ENCODE assay signal across 15 cellular contexts in the genomic region with DNA sequence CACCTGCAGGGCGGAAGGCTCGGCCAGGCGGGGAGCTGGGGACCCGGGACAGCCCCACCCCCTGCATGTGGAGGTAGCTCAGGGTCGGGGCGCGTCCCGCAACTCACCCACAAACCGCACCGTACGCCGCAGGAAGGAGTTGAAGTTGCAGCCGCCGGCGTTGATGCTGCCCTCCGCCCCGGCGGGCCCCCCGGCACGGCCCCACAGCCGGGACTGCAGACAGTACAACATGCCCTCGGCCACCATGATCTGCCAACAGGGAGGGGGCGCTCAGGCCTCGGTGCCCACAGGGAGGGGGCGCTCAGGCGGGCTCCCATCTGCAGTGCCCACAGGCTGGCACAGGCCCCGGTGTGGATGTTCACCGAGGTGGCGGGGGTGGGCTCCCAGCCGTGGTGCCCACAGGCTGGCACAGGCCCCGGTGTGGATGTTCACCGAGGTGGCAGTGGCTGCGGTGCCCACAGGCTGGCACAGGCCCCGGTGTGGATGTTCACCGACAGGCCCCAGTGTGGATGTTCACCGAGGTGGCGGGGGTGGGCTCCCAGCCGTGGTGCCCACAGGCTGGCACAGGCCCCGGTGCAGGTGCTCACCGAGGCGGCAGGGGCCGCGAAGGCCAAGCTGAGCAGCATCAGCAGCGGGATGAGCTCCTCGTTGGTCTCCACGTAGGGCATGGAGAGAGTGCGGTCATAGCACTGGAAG. TPM values are rescaled to one million over a fixed set of nuclear protein-coding genes. Genes with fewer than 3 reads are reported as not detected.
DNase-seq lines count a peak whose midpoint lies in the region; ATAC-seq and TF ChIP-seq lines count a peak whose summit lies in the region.
"Had no signal": no experiment of that assay in that cellular context is flagged by ENCODE, and none has a peak within 500 bp of the region (broad histone marks: within the 10 kb centered on the region; RNA-seq: fewer than 3 reads in every experiment).

No MANE protein-coding gene starts in this region.

- no peak overlapping the region for H3K4me3 ChIP-seq in CD4-positive, CD25-positive, alpha-beta regulatory T cell (ENCODE audit: low read depth, low read length)
- H3K4me3 ChIP-seq in GM23338 = no peak overlapping the region
- H3K4me3 ChIP-seq: esophagus squamous epithelium had no signal

- ATAC-seq in CD4-positive, CD25-positive, alpha-beta regulatory T cell (ENCODE audit: low read depth in 2 of 2) = peak; percentile 8 to 13
- no peak for ATAC-seq in GM23338
- ATAC-seq in naive thymus-derived CD8-positive, alpha-beta T cell = peak; percentile 5 to 17
- ATAC-seq in GM18519 (IDR thresholded peaks at IDR 0.05; ENCODE audit: low FRiP score, unreplicated experiment) = no peak
- ATAC-seq in HG02798 (IDR thresholded peaks at IDR 0.05; ENCODE audit: poor library complexity, unreplicated experiment) = no peak

- no peak for DNase-seq in CD4-positive, CD25-positive, alpha-beta regulatory T cell
- peak; percentile 29 for DNase-seq in GM23338 (ENCODE audit: low spot score)
- DNase-seq in activated naive CD8-positive, alpha-beta T cell treated with anti-CD3 and anti-CD28 coated beads for 36 hours = no peak
- DNase-seq in naive thymus-derived CD8-positive, alpha-beta T cell = no peak
- no peak for DNase-seq in NCI-H1048 (lab: John Stamatoyannopoulos, UW)
- no peak for DNase-seq in osteocyte (ENCODE audit: extremely low spot score, unreplicated experiment)
- DNase-seq: activated CD4-positive, alpha-beta T cell treated with anti-CD3 and anti-CD28 coated beads for 4 hours; DMS 273 treated with DMSO at 0.1 percent for 48 hours; esophagus squamous epithelium; NCI-H774; stimulated activated CD4-positive, alpha-beta T cell treated with anti-CD3 and anti-CD28 coated beads, Interleukin-1b, Interleukin-23, amount 100 ng/mL, for 48 hours had no signal

- H3K4me3 Mint-ChIP-seq in CD4-positive, CD25-positive, alpha-beta regulatory T cell = no peak overlapping the region
- H3K4me3 Mint-ChIP-seq in GM23338 (no peak overlapping the region), osteocyte (ENCODE audit: unreplicated experiment) (no peak overlapping the region)
- peak overlapping the region; percentile 47 for H3K4me3 Mint-ChIP-seq in activated naive CD8-positive, alpha-beta T cell treated with anti-CD3 and anti-CD28 coated beads for 36 hours
- H3K4me3 Mint-ChIP-seq in naive thymus-derived CD8-positive, alpha-beta T cell = no peak overlapping the region
- H3K4me3 Mint-ChIP-seq: T-helper 1 cell treated with Interleukin-12 subunit alpha and Interleukin-12 subunit beta and Interleukin-4 antibody, amounts not matched to agents 30 μg/mL and 1 μg/mL, for 36 hours had no signal

- no peaks in the 10 kb centered on the region for H3K9me3 ChIP-seq in CD4-positive, CD25-positive, alpha-beta regulatory T cell (ENCODE audit: control insufficient read depth in 2 of 2, low read length in 2 of 2)
- H3K9me3 ChIP-seq: esophagus squamous epithelium had no signal

- H3F3A ChIP-seq in GM23338 (replicated peaks; ENCODE audit: low read depth) = peaks cover 21% of the 10 kb centered on the region

- POLR2A ChIA-PET in naive thymus-derived CD8-positive, alpha-beta T cell (lab: Charles Lee) = no interaction called here

- H3K27ac Mint-ChIP-seq in CD4-positive, CD25-positive, alpha-beta regulatory T cell = no peak overlapping the region
- H3K27ac Mint-ChIP-seq in GM23338 (no peak overlapping the region), osteocyte (ENCODE audit: unreplicated experiment) (no peak overlapping the region)
- H3K27ac Mint-ChIP-seq in activated naive CD8-positive, alpha-beta T cell treated with anti-CD3 and anti-CD28 coated beads for 36 hours = no peak overlapping the region
- peak overlapping the region in 1 of 10 donors; percentile 82 for H3K27ac Mint-ChIP-seq in naive thymus-derived CD8-positive, alpha-beta T cell
- H3K27ac Mint-ChIP-seq: T-helper 1 cell treated with Interleukin-12 subunit alpha and Interleukin-12 subunit beta and Interleukin-4 antibody, amounts not matched to agents 30 μg/mL and 1 μg/mL, for 36 hours had no signal

- H3K9me3 Mint-ChIP-seq in CD4-positive, CD25-positive, alpha-beta regulatory T cell = peaks cover 0 to 2% (median 0%) of the 10 kb centered on the region in 7 donors
- H3K9me3 Mint-ChIP-seq in GM23338 = peaks cover 2% of the 10 kb centered on the region; the same call in 2 of the 3 replicates
- peaks cover 5% of the 10 kb centered on the region for H3K9me3 Mint-ChIP-seq in activated naive CD8-positive, alpha-beta T cell treated with anti-CD3 and anti-CD28 coated beads for 36 hours
- peaks cover 0 to 2% (median 0%) of the 10 kb centered on the region in 9 donors for H3K9me3 Mint-ChIP-seq in naive thymus-derived CD8-positive, alpha-beta T cell
- H3K9me3 Mint-ChIP-seq in osteocyte (ENCODE audit: unreplicated experiment) = no peaks in the 10 kb centered on the region

- H2AFZ ChIP-seq in GM23338 = no peak overlapping the region

- H3K36me3 Mint-ChIP-seq in CD4-positive, CD25-positive, alpha-beta regulatory T cell = peaks cover 8% of the 10 kb centered on the region
- H3K36me3 Mint-ChIP-seq in GM23338 (ENCODE audit: low read depth) = peaks cover 44% of the 10 kb centered on the region
- H3K36me3 Mint-ChIP-seq in activated naive CD8-positive, alpha-beta T cell treated with anti-CD3 and anti-CD28 coated beads for 36 hours = peaks cover 36% of the 10 kb centered on the region
- H3K36me3 Mint-ChIP-seq in naive thymus-derived CD8-positive, alpha-beta T cell = peaks cover 0 to 28% (median 9%) of the 10 kb centered on the region in 3 donors
- H3K36me3 Mint-ChIP-seq in osteocyte (ENCODE audit: unreplicated experiment) = peaks cover 15% of the 10 kb centered on the region

- H3K27me3 ChIP-seq in CD4-positive, CD25-positive, alpha-beta regulatory T cell (ENCODE audit: control insufficient read depth, insufficient read depth, low read length) = no peaks in the 10 kb centered on the region
- H3K27me3 ChIP-seq in GM23338 (ENCODE audit: insufficient read depth) = no peaks in the 10 kb centered on the region
- H3K27me3 ChIP-seq: esophagus squamous epithelium had no signal

- peaks cover 14% of the 10 kb centered on the region for H4K20me1 ChIP-seq in GM23338 (replicated peaks; ENCODE audit: insufficient read depth)

- TF ChIP-seq CTCF in GM23338 (conservative IDR thresholded peaks at IDR 0.05; ENCODE audit: low read depth in 2 of 2) (no peak), osteocyte (IDR thresholded peaks at IDR 0.05) (no peak)

- H3K4me1 ChIP-seq in CD4-positive, CD25-positive, alpha-beta regulatory T cell (ENCODE audit: control insufficient read depth, insufficient read depth, low read length, poor library complexity, severe bottlenecking) = no peaks in the 10 kb centered on the region
- H3K4me1 ChIP-seq in GM23338 (ENCODE audit: insufficient read depth) = no peaks in the 10 kb centered on the region; the same call in 1 of the 2 replicates
- H3K4me1 ChIP-seq: esophagus squamous epithelium had no signal

- peaks cover 19% of the 10 kb centered on the region for H3K79me2 ChIP-seq in GM23338 (replicated peaks; ENCODE audit: insufficient read depth)

- peaks cover 1% of the 10 kb centered on the region for H3K27me3 Mint-ChIP-seq in CD4-positive, CD25-positive, alpha-beta regulatory T cell
- H3K27me3 Mint-ChIP-seq in GM23338 (ENCODE audit: insufficient read depth, low read depth, poor library complexity) = peaks cover 30% of the 10 kb centered on the region
- peaks cover 3% of the 10 kb centered on the region for H3K27me3 Mint-ChIP-seq in activated naive CD8-positive, alpha-beta T cell treated with anti-CD3 and anti-CD28 coated beads for 36 hours
- no peaks in the 10 kb centered on the region for H3K27me3 Mint-ChIP-seq in naive thymus-derived CD8-positive, alpha-beta T cell
- no peaks in the 10 kb centered on the region for H3K27me3 Mint-ChIP-seq in osteocyte (ENCODE audit: unreplicated experiment)

- 0 out of 2 replicates have a peak, but pooled peaks cover 4% of the 10 kb centered on the region for H3K9me2 ChIP-seq in GM23338 (ENCODE audit: insufficient read depth)

- peaks cover 19% of the 10 kb centered on the region for H3K36me3 ChIP-seq in CD4-positive, CD25-positive, alpha-beta regulatory T cell (ENCODE audit: control insufficient read depth, insufficient read depth, low read length)
- H3K36me3 ChIP-seq in GM23338 (ENCODE audit: insufficient read depth) = peaks cover 11% of the 10 kb centered on the region; the same call in 1 of the 2 replicates

- no peak overlapping the region for H3K4me2 ChIP-seq in GM23338

- peaks cover 0 to 2% (median 0%) of the 10 kb centered on the region in 4 donors for H3K4me1 Mint-ChIP-seq in CD4-positive, CD25-positive, alpha-beta regulatory T cell
- no peaks in the 10 kb centered on the region for H3K4me1 Mint-ChIP-seq in GM23338
- H3K4me1 Mint-ChIP-seq in activated naive CD8-positive, alpha-beta T cell treated with anti-CD3 and anti-CD28 coated beads for 36 hours = peaks cover 2% of the 10 kb centered on the region
- peaks cover 0 to 8% (median 0%) of the 10 kb centered on the region in 4 donors for H3K4me1 Mint-ChIP-seq in naive thymus-derived CD8-positive, alpha-beta T cell
- no peaks in the 10 kb centered on the region for H3K4me1 Mint-ChIP-seq in osteocyte (ENCODE audit: unreplicated experiment)

- H3K27ac ChIP-seq in CD4-positive, CD25-positive, alpha-beta regulatory T cell (ENCODE audit: insufficient read depth, low read length, poor library complexity, severe bottlenecking) = no peak overlapping the region
- H3K27ac ChIP-seq in GM23338 (ENCODE audit: low read depth) = no peak overlapping the region
- H3K27ac ChIP-seq: esophagus squamous epithelium had no signal

RNA-seq across cellular contexts. Expression of a gene that starts 6.5 kb away (rescaled TPM):
- total RNA-seq in CD4-positive, CD25-positive, alpha-beta regulatory T cell = not detected
- not detected for polyA plus RNA-seq in CD4-positive, CD25-positive, alpha-beta regulatory T cell
- total RNA-seq in GM23338 (2014; rRNA removed; shearing (Covaris generic)) = 74.7 and 81.1 TPM in 2 replicates
- 13.6 and 14.8 TPM in 2 replicates for polyA plus RNA-seq in GM23338 (2016; fragmentation: Nextera tagmentation; extraction: Ambion mirVana)
- total RNA-seq in activated naive CD8-positive, alpha-beta T cell treated with anti-CD3 and anti-CD28 coated beads for 36 hours = not detected
- not detected for total RNA-seq in naive thymus-derived CD8-positive, alpha-beta T cell
- not detected for polyA plus RNA-seq in naive thymus-derived CD8-positive, alpha-beta T cell
- 18.2 and 19.4 TPM in 2 replicates for total RNA-seq in osteocyte
- total RNA-seq: esophagus squamous epithelium had no signal

RNA-seq across cellular contexts. Expression of a gene that starts 12.4 kb away (rescaled TPM):
- 0.59 TPM for total RNA-seq in CD4-positive, CD25-positive, alpha-beta regulatory T cell
- not detected for polyA plus RNA-seq in CD4-positive, CD25-positive, alpha-beta regulatory T cell
- 0.50 and 1.4 TPM in 2 replicates for total RNA-seq in GM23338 (2014; rRNA removed; shearing (Covaris generic))
- polyA plus RNA-seq in GM23338 (2016; fragmentation: Nextera tagmentation; extraction: Ambion mirVana) = 0.30 and 0.78 TPM in 2 replicates
- not detected for total RNA-seq in activated naive CD8-positive, alpha-beta T cell treated with anti-CD3 and anti-CD28 coated beads for 36 hours
- total RNA-seq in naive thymus-derived CD8-positive, alpha-beta T cell = under 1 TPM; 0.21 to 0.36 TPM
- polyA plus RNA-seq in naive thymus-derived CD8-positive, alpha-beta T cell = not detected
- 0.91 and 1.0 TPM in 2 replicates for total RNA-seq in osteocyte
- total RNA-seq: esophagus squamous epithelium had no signal

RNA-seq across cellular contexts. Expression of a gene that starts 18.0 kb away (rescaled TPM):
- total RNA-seq in CD4-positive, CD25-positive, alpha-beta regulatory T cell = 308 TPM
- polyA plus RNA-seq in CD4-positive, CD25-positive, alpha-beta regulatory T cell = 100 to 1,000 TPM; 108 to 132 (median 126) TPM
- 539 and 552 TPM in 2 replicates for total RNA-seq in GM23338 (2014; rRNA removed; shearing (Covaris generic))
- polyA plus RNA-seq in GM23338 (2016; fragmentation: Nextera tagmentation; extraction: Ambion mirVana) = 632 and 705 TPM in 2 replicates
- 100 to 1,000 TPM; 799 to 818 TPM for total RNA-seq in activated naive CD8-positive, alpha-beta T cell treated with anti-CD3 and anti-CD28 coated beads for 36 hours
- 100 to 1,000 TPM; 321 to 323 TPM for total RNA-seq in naive thymus-derived CD8-positive, alpha-beta T cell
- 100 to 1,000 TPM; 110 to 190 (median 110) TPM for polyA plus RNA-seq in naive thymus-derived CD8-positive, alpha-beta T cell
- total RNA-seq in osteocyte = 339 and 370 TPM in 2 replicates

RNA-seq across cellular contexts. Expression of a gene that starts 25.6 kb away (rescaled TPM):
- not detected for total RNA-seq in CD4-positive, CD25-positive, alpha-beta regulatory T cell
- polyA plus RNA-seq in CD4-positive, CD25-positive, alpha-beta regulatory T cell = not detected
- 0.21 and 2.4 TPM in 2 replicates for total RNA-seq in GM23338 (2014; rRNA removed; shearing (Covaris generic))
- 0.68 and 0.87 TPM in 2 replicates for polyA plus RNA-seq in GM23338 (2016; fragmentation: Nextera tagmentation; extraction: Ambion mirVana)
- not detected for total RNA-seq in activated naive CD8-positive, alpha-beta T cell treated with anti-CD3 and anti-CD28 coated beads for 36 hours
- total RNA-seq in naive thymus-derived CD8-positive, alpha-beta T cell = not detected
- polyA plus RNA-seq in naive thymus-derived CD8-positive, alpha-beta T cell = not detected
- total RNA-seq in osteocyte = not detected in 2 replicates
- total RNA-seq: astrocyte, esophagus squamous epithelium had no signal

RNA-seq across cellular contexts. Expression of a gene that starts 36.9 kb away (rescaled TPM):
- total RNA-seq in CD4-positive, CD25-positive, alpha-beta regulatory T cell = not detected
- polyA plus RNA-seq in CD4-positive, CD25-positive, alpha-beta regulatory T cell = not detected
- not detected in 2 replicates for total RNA-seq in GM23338 (2014; rRNA removed; shearing (Covaris generic))
- not detected in 2 replicates for polyA plus RNA-seq in GM23338 (2016; fragmentation: Nextera tagmentation; extraction: Ambion mirVana)
- not detected for total RNA-seq in activated naive CD8-positive, alpha-beta T cell treated with anti-CD3 and anti-CD28 coated beads for 36 hours
- not detected for total RNA-seq in naive thymus-derived CD8-positive, alpha-beta T cell
- polyA plus RNA-seq in naive thymus-derived CD8-positive, alpha-beta T cell = not detected
- total RNA-seq in osteocyte = 1.1 and 1.2 TPM in 2 replicates
- total RNA-seq: astrocyte had no signal

Comparison
In these comparisons a context has a peak if more than half of its experiments do, and no peak if none do; other contexts are left out.
1. ATAC-seq: peak in CD4-positive, CD25-positive, alpha-beta regulatory T cell (2 of 2) and naive thymus-derived CD8-positive, alpha-beta T cell (2 of 2); none in GM23338 (single experiment), GM18519 (single experiment) and HG02798 (single experiment).
2. RNA of a gene that starts 6.5 kb away (total RNA-seq): 74.7 to 81.1 TPM in GM23338 and 18.2 to 19.4 TPM in osteocyte; not detected in activated naive CD8-positive, alpha-beta T cell treated with anti-CD3 and anti-CD28 coated beads for 36 hours, not detected in naive thymus-derived CD8-positive, alpha-beta T cell and not detected in CD4-positive, CD25-positive, alpha-beta regulatory T cell (single experiment); every median in the first group is over 10 times any median in the second.